In genomic region chr11:85385561-85385960, GRCh38 we compare ENCODE assay signal across 21 cellular contexts.
"Had no signal": no experiment of that assay in that cellular context is flagged by ENCODE, and none has a peak within 500 bp of the region (broad histone marks: within the 10 kb centered on the region; RNA-seq: fewer than 3 reads in every experiment).

No MANE protein-coding gene starts in this region.

- ATAC-seq: activated CD4-positive, alpha-beta T cell treated with anti-CD3 and anti-CD28 coated beads for 36 hours; activated CD8-positive, alpha-beta memory T cell treated with anti-CD3 and anti-CD28 coated beads, Interleukin-2, amount 10 ng/mL, durations not matched to agents 7 days and 5 days; activated CD8-positive, alpha-beta T cell treated with anti-CD3 and anti-CD28 coated beads, Interleukin-2, amount 10 ng/mL, durations not matched to agents 7 days and 5 days; activated naive CD4-positive, alpha-beta T cell treated with anti-CD3 and anti-CD28 coated beads, Interleukin-2, amount 50 U/mL, for 72 hours; activated T-cell treated with anti-CD3 and anti-CD28 coated beads, Interleukin-2, amount 50 U/mL, for 72 hours; left lung; lower lobe of right lung; natural killer cell treated with Interleukin-12 subunit alpha and Interleukin-12 subunit beta and Interleukin-15 and Interleukin-18, amount 100 ng/mL, for 72 hours; stimulated activated naive B cell treated with anti-CD40 and anti-IgM and Interleukin-4, amounts not matched to agents 10 μg/mL and 1 μg/mL and 100 μg/mL, for 72 hours had no signal

- H3K36me3 ChIP-seq: left lung, lower lobe of right lung, neutrophil, prostate gland, sigmoid colon, stomach, tibial nerve had no signal

- H3K4me1 ChIP-seq: left lung, lower lobe of right lung, prostate gland, sigmoid colon, stomach had no signal

- H3K27me3 ChIP-seq: left lung, neutrophil, sigmoid colon, stomach, tibial nerve had no signal

- H3K4me3 ChIP-seq: left lung, lower lobe of right lung, prostate gland, sigmoid colon, stomach, tibial nerve had no signal

- H3K9me3 ChIP-seq: neutrophil, prostate gland, sigmoid colon had no signal

- H3K27ac ChIP-seq: left lung, lower lobe of right lung, neutrophil, prostate gland, sigmoid colon, stomach, tibial nerve had no signal

- DNase-seq: activated B cell treated with CpG ODN at 0.5 μM for 24 hours; activated CD4-positive, alpha-beta T cell treated with anti-CD3 and anti-CD28 coated beads for 36 hours; activated CD8-positive, alpha-beta memory T cell treated with anti-CD3 and anti-CD28 coated beads, Interleukin-2, amount 10 ng/mL, durations not matched to agents 7 days and 5 days; activated CD8-positive, alpha-beta T cell treated with anti-CD3 and anti-CD28 coated beads, Interleukin-2, amount 10 ng/mL, durations not matched to agents 7 days and 5 days; activated naive CD4-positive, alpha-beta T cell; activated T-cell treated with anti-CD3 and anti-CD28 coated beads, Interleukin-2, amount 50 U/mL, for 72 hours; anterior cingulate cortex; left lung; lower lobe of right lung; mesenchymal stem cell; retina; sigmoid colon; stimulated activated CD4-positive, alpha-beta T cell treated with anti-CD3 and anti-CD28 coated beads, Interleukin-15, amount 100 ng/mL, for 24 hours; stimulated activated CD4-positive, alpha-beta T cell treated with anti-CD3 and anti-CD28 coated beads, Interleukin-2, amount 100 ng/mL, for 24 hours; stimulated activated naive B cell treated with anti-CD40 and anti-IgM and Interleukin-4, amounts not matched to agents 10 μg/mL and 1 μg/mL and 100 μg/mL, for 72 hours; stomach had no signal
